5 cellular contexts compared by ENCODE assay signal in genomic region chr4:183152232-183152631, GRCh38. TPM values are rescaled to one million over a fixed set of nuclear protein-coding genes. Genes with fewer than 3 reads are reported as not detected.
DNase-seq lines count a peak whose midpoint lies in the region; ATAC-seq, FAIRE-seq and TF ChIP-seq lines count a peak whose summit lies in the region.
"Not testable (repeated sequence)": the region's sequence is repeated elsewhere in the genome, so short reads cannot be mapped to it uniquely, and the experiment has no call there.

No MANE protein-coding gene starts in this region.

- not testable (repeated sequence) for H3K9me1 ChIP-seq in K562 (ENCODE audit: control insufficient read depth, insufficient read depth, low read length)

- H3K9ac ChIP-seq in K562 (ENCODE audit: insufficient read depth in 1 of 2, low read depth in 2 of 2, low read length in 2 of 2); HepG2 (ENCODE audit: insufficient read depth, low read depth, low read length); trophoblast cell (ENCODE audit: low read length): not testable (repeated sequence)

- H4K12ac ChIP-seq in trophoblast cell (ENCODE audit: low read depth, low read length), result not testable (repeated sequence)

- not testable (repeated sequence) for H3K4me2 ChIP-seq in K562 (ENCODE audit: insufficient read depth, low read length); HepG2 (ENCODE audit: low read depth, low read length); trophoblast cell (ENCODE audit: low read length)

- H3K14ac ChIP-seq in trophoblast cell (ENCODE audit: low read length), result not testable (repeated sequence)

- in situ Hi-C loops in K562 (cut with MboI); HepG2 (cut with HindIII; ENCODE audit: extremely low pct_ligation_motif_present, low pct_unique_long_range_greater_than_20kb): not testable (repeated sequence)

- H3K4ac ChIP-seq in trophoblast cell (ENCODE audit: low read depth, low read length), result peak overlapping the region; percentile 64

- not testable (repeated sequence) for H3K27me3 ChIP-seq in K562 (ENCODE audit: control insufficient read depth in 2 of 2, insufficient read depth in 2 of 2, low read length in 2 of 2); HepG2 (ENCODE audit: control insufficient read depth in 1 of 2, insufficient read depth in 2 of 2, low read length in 2 of 2); trophoblast cell (ENCODE audit: insufficient read depth, low read length)

- not testable (repeated sequence) for ATAC-seq in WTC11, K562, HepG2

- not testable (repeated sequence) for H3K27ac ChIP-seq in K562 (ENCODE audit: extremely low read depth, low read depth, low read length); HepG2 (ENCODE audit: extremely low read length, insufficient read depth, low read length); trophoblast cell (ENCODE audit: low read depth, low read length)

- not testable (repeated sequence) for H3K18ac ChIP-seq in trophoblast cell (ENCODE audit: low read length)

- H2BK12ac ChIP-seq in trophoblast cell (ENCODE audit: low read length), result not testable (repeated sequence)

- not testable (repeated sequence) for H3K4me1 ChIP-seq in K562 (replicated peaks in 1 of 2; ENCODE audit: control insufficient read depth in 2 of 2, insufficient read depth in 2 of 2, low read length in 2 of 2); trophoblast cell (ENCODE audit: control insufficient read depth in 1 of 2, insufficient read depth in 2 of 2, low read length in 2 of 2)
- peaks cover 78% of the 10 kb centered on the region for H3K4me1 ChIP-seq in HepG2 (ENCODE audit: insufficient read depth, low read length)

- POLR2A ChIA-PET in WTC11 (lab: Charles Lee), result not testable (repeated sequence)
- POLR2A ChIA-PET in K562 (lab: Yijun Ruan, JAX) (interaction anchor here (1.7 kb wide), 1 partner anchor 31 kb away, joined by 3 read pairs; no protein-coding TSS in a partner anchor), HepG2 (lab: Yijun Ruan, JAX) (interaction anchor here (1.8 kb wide), 1 partner anchor 72 kb away, joined by 3 read pairs; no protein-coding TSS in a partner anchor)

- not testable (repeated sequence) for H3K4me3 ChIP-seq in K562; HepG2 (replicated peaks in 1 of 3; ENCODE audit: insufficient read depth in 1 of 3, low read depth in 2 of 3, low read length in 3 of 3); trophoblast cell (ENCODE audit: low read depth, low read length)

- not testable (repeated sequence) for H3K4me3 Mint-ChIP-seq in WTC11; activated CD4-positive, alpha-beta T cell treated with anti-CD3 and anti-CD28 coated beads, Interleukin-2, amount 10 ng/mL, durations not matched to agents 24 days and 14 days

- H4K91ac ChIP-seq in trophoblast cell (ENCODE audit: low read depth, low read length), result not testable (repeated sequence)

- not testable (repeated sequence) for H2BK5ac ChIP-seq in trophoblast cell (ENCODE audit: low read depth, low read length, poor library complexity)

- intact Hi-C loops in activated CD4-positive, alpha-beta T cell treated with anti-CD3 and anti-CD28 coated beads, Interleukin-2, amount 10 ng/mL, durations not matched to agents 24 days and 14 days (cut with micrococcal nuclease); K562 (cut with micrococcal nuclease): not testable (repeated sequence)
- intact Hi-C loops in HepG2 (cut with micrococcal nuclease; ENCODE audit: unreplicated experiment), result loop anchor here (5.0 kb wide), 2 partner anchors 40 to 110 kb away; no protein-coding TSS in a partner anchor

- TF ChIP-seq RAD21 in K562 (CRISPR knock-in tag; conservative IDR thresholded peaks at IDR 0.05 in 1 of 2, IDR thresholded peaks at IDR 0.05 in 1 of 2); HepG2 (CRISPR knock-in tag; IDR thresholded peaks at IDR 0.05): not testable (repeated sequence)

- not testable (repeated sequence) for H3K36me3 ChIP-seq in K562 (ENCODE audit: control insufficient read depth, insufficient read depth, low read length); HepG2 (replicated peaks in 1 of 2; ENCODE audit: control insufficient read depth in 1 of 2, insufficient read depth in 2 of 2, low read length in 2 of 2); trophoblast cell (ENCODE audit: control insufficient read depth in 1 of 2, insufficient read depth in 2 of 2, low read length in 2 of 2)

- H2BK120ac ChIP-seq in trophoblast cell (ENCODE audit: insufficient read depth, low read length, poor library complexity), result not testable (repeated sequence)

- not testable (repeated sequence) for FAIRE-seq in K562 (lab: Jason Lieb, UNC); HepG2 (lab: Jason Lieb, UNC)

- WGBS in K562 (ENCODE audit: insufficient coverage, low coverage, missing lambda C conversion rate), result 76% methylated on average over 2 of the region's 4 CpGs
- WGBS in HepG2 (ENCODE audit: low lambda C conversion rate), result over 99% methylated on average over 4 of the region's 4 CpGs
- whole genome bisulfite sequencing in trophoblast cell (ENCODE audit: extremely low coverage, insufficient coverage, insufficient read length), result no CpG with 5 or more reads among the region's 4 CpGs

- not testable (repeated sequence) for BruUV-seq in K562 (replicated peaks; lab: Mats Ljungman, UMichigan); HepG2 (replicated peaks; lab: Mats Ljungman, UMichigan)

- DNase-seq in WTC11 (ENCODE audit: low spot score); K562 (ENCODE audit: extremely low read depth in 1 of 4, low spot score in 3 of 4); HepG2 (ENCODE audit: low spot score); trophoblast cell: not testable (repeated sequence)
- DNase-seq in activated CD4-positive, alpha-beta T cell treated with anti-CD3 and anti-CD28 coated beads, Interleukin-2, amount 10 ng/mL, durations not matched to agents 24 days and 14 days, result peak; percentile 8

- H3K9me3 Mint-ChIP-seq in WTC11; activated CD4-positive, alpha-beta T cell treated with anti-CD3 and anti-CD28 coated beads, Interleukin-2, amount 10 ng/mL, durations not matched to agents 24 days and 14 days: not testable (repeated sequence)

- CTCF ChIA-PET in WTC11 (lab: Charles Lee); K562 (lab: Yijun Ruan, JAX; ENCODE audit: low intra/inter-chr PET ratio); HepG2 (lab: Yijun Ruan, JAX; ENCODE audit: low intra/inter-chr PET ratio, low total read pairs): not testable (repeated sequence)

- H3K9me3 ChIP-seq in K562 (replicated peaks; ENCODE audit: control insufficient read depth, insufficient read depth, low read depth, low read length); HepG2 (ENCODE audit: low read length); trophoblast cell (ENCODE audit: insufficient read depth, low read depth, low read length): not testable (repeated sequence)

- H3K36me3 Mint-ChIP-seq in WTC11; activated CD4-positive, alpha-beta T cell treated with anti-CD3 and anti-CD28 coated beads, Interleukin-2, amount 10 ng/mL, durations not matched to agents 24 days and 14 days (ENCODE audit: low read depth): not testable (repeated sequence)

- H3K4me1 Mint-ChIP-seq in WTC11, result peaks cover 39% of the 10 kb centered on the region
- H3K4me1 Mint-ChIP-seq in activated CD4-positive, alpha-beta T cell treated with anti-CD3 and anti-CD28 coated beads, Interleukin-2, amount 10 ng/mL, durations not matched to agents 24 days and 14 days, result not testable (repeated sequence)

- H4K20me1 ChIP-seq in K562 (replicated peaks; ENCODE audit: control insufficient read depth, insufficient read depth, low read length), result not testable (repeated sequence)
- H4K20me1 ChIP-seq in HepG2 (ENCODE audit: insufficient read depth, low read length), result peaks cover 48% of the 10 kb centered on the region

- not testable (repeated sequence) for H4K8ac ChIP-seq in trophoblast cell (ENCODE audit: low read depth, low read length)

- TF ChIP-seq CTCF in WTC11 (IDR thresholded peaks at IDR 0.05); K562 (IDR thresholded peaks at IDR 0.05 in 2 of 3, conservative IDR thresholded peaks at IDR 0.05 in 1 of 3; ENCODE audit: insufficient read depth in 2 of 3, low read depth in 1 of 3, low read length in 3 of 3); HepG2 (CRISPR knock-in tag; IDR thresholded peaks at IDR 0.05): not testable (repeated sequence)

- H3K79me1 ChIP-seq in trophoblast cell (ENCODE audit: low read length), result not testable (repeated sequence)

- not testable (repeated sequence) for H3K27ac Mint-ChIP-seq in WTC11; activated CD4-positive, alpha-beta T cell treated with anti-CD3 and anti-CD28 coated beads, Interleukin-2, amount 10 ng/mL, durations not matched to agents 24 days and 14 days

- TF ChIP-seq EP300 in K562 (IDR thresholded peaks at IDR 0.05; ENCODE audit: low read length); HepG2 (IDR thresholded peaks at IDR 0.05; ENCODE audit: low read depth in 2 of 2, low read length in 2 of 2); HepG2 (CRISPR knock-in tag; IDR thresholded peaks at IDR 0.05; ENCODE audit: borderline replicate concordance): not testable (repeated sequence)

- not testable (repeated sequence) for H3K27me3 Mint-ChIP-seq in WTC11 (ENCODE audit: low read depth); activated CD4-positive, alpha-beta T cell treated with anti-CD3 and anti-CD28 coated beads, Interleukin-2, amount 10 ng/mL, durations not matched to agents 24 days and 14 days

- not testable (repeated sequence) for H3K23ac ChIP-seq in trophoblast cell (ENCODE audit: low read length)

- H3K79me2 ChIP-seq in K562 (ENCODE audit: control insufficient read depth, insufficient read depth, low read length); trophoblast cell (ENCODE audit: control insufficient read depth, insufficient read depth, low read length, poor library complexity): not testable (repeated sequence)
- peaks cover 80% of the 10 kb centered on the region for H3K79me2 ChIP-seq in HepG2 (ENCODE audit: insufficient read depth, low read length)

- TF ChIP-seq POLR2A in K562 (conservative IDR thresholded peaks at IDR 0.05); HepG2 (IDR thresholded peaks at IDR 0.05; ENCODE audit: insufficient read depth in 1 of 2, low read depth in 2 of 2, low read length in 2 of 2): not testable (repeated sequence)

- H2AK5ac ChIP-seq in trophoblast cell (ENCODE audit: low read length), result not testable (repeated sequence)

- H2AFZ ChIP-seq in K562 (ENCODE audit: low read depth, low read length); HepG2 (ENCODE audit: low read length); trophoblast cell (ENCODE audit: insufficient read depth, low read length, poor library complexity): not testable (repeated sequence)

RNA-seq across cellular contexts. Expression of gene WWC2, which starts 53.2 kb away (rescaled TPM):
- total RNA-seq in WTC11 (2021) (126 to 133 TPM (median 133 TPM) in 3 replicates), K562 (2014; rRNA removed) (19.3 and 21.1 TPM in 2 replicates), K562 (2014; rRNA removed; fragmentation: Illumina TruSeq; extraction: Trizol) (21.6 and 25.9 TPM in 2 replicates), K562 (2015; rRNA removed; fragmentation: Illumina TruSeq; extraction: Trizol) (23.8 and 25.5 TPM in 2 replicates), K562 (2021) (36.8 and 39.4 TPM in 2 replicates), HepG2 (2016; rRNA removed; fragmentation: Illumina TruSeq; extraction: Trizol) (40.0 and 44.6 TPM in 2 replicates)
- 0.40 and 0.45 TPM in 2 replicates for total RNA-seq in activated CD4-positive, alpha-beta T cell treated with anti-CD3 and anti-CD28 coated beads, Interleukin-2, amount 10 ng/mL, durations not matched to agents 24 days and 14 days
- 4.6 and 29.4 TPM in 2 replicates for total RNA-seq in K562 (2011; cell fraction: chromatin; rRNA removed; ENCODE audit: low replicate concordance)
- total RNA-seq in K562 (2011; cell fraction: nucleolus; rRNA removed), result 2.0 and 3.8 TPM in 2 replicates
- total RNA-seq in K562 (2011; cell fraction: nucleoplasm; rRNA removed), result 9.3 and 9.9 TPM in 2 replicates
- polyA plus RNA-seq in K562 (2011; rRNA removed) (3.7 and 11.8 TPM in 2 replicates), K562 (2014; fragmentation: Illumina TruSeq; extraction: Trizol) (18.9 and 19.6 TPM in 2 replicates), K562 (2014; fragmentation: Nextera tagmentation; extraction: Ambion mirVana) (1 to 10 TPM; 3.9 to 5.6 TPM), K562 (2014; rRNA removed) (13.1 and 13.6 TPM in 2 replicates), HepG2 (2011; rRNA removed) (39.9 and 50.1 TPM in 2 replicates)
- 1.2 and 6.5 TPM in 2 replicates for polyA plus RNA-seq in K562 (2011; cell fraction: cytosol; rRNA removed)
- polyA plus RNA-seq in K562 (2011; cell fraction: nucleus; rRNA removed), result 5.6 and 25.8 TPM in 2 replicates
- polyA plus RNA-seq in K562 (2012), result 11.4 and 14.0 TPM in 2 replicates
- 5.0 and 26.1 TPM in 2 replicates for polyA minus RNA-seq in K562 (2011; rRNA and poly(A)+ RNA removed)
- 2.3 and 15.6 TPM in 2 replicates for polyA minus RNA-seq in K562 (2011; cell fraction: cytosol; rRNA and poly(A)+ RNA removed)
- polyA minus RNA-seq in K562 (2011; cell fraction: nucleus; rRNA and poly(A)+ RNA removed), result 5.1 and 31.1 TPM in 2 replicates
- 9.4 and 9.9 TPM in 2 replicates for total RNA-seq in HepG2 (2016; cell fraction: cytosol; rRNA removed; fragmentation: Illumina TruSeq; extraction: Trizol; ENCODE audit: low read depth)
- total RNA-seq in HepG2 (2016; cell fraction: insoluble cytoplasmic fraction; rRNA removed; fragmentation: Illumina TruSeq; extraction: Trizol), result 39.3 and 44.7 TPM in 2 replicates
- total RNA-seq in HepG2 (2016; cell fraction: membrane; rRNA removed; fragmentation: Illumina TruSeq; extraction: Trizol), result 20.4 and 25.6 TPM in 2 replicates
- 53.6 and 60.5 TPM in 2 replicates for total RNA-seq in HepG2 (2016; cell fraction: nucleus; rRNA removed; fragmentation: Illumina TruSeq; extraction: Trizol)
- polyA plus RNA-seq in HepG2 (2011; cell fraction: cytosol; rRNA removed), result 28.1 and 30.9 TPM in 2 replicates
- polyA plus RNA-seq in HepG2 (2011; cell fraction: nucleus; rRNA removed), result 89.9 and 101 TPM in 2 replicates
- polyA plus RNA-seq in HepG2 (2012), result 43.9 and 54.9 TPM in 2 replicates
- 0.82 and 1.0 TPM in 2 replicates for polyA plus RNA-seq in HepG2 (2016; cell fraction: cytosol; fragmentation: Illumina TruSeq; extraction: Trizol; ENCODE audit: low read depth)
- 26.2 and 27.1 TPM in 2 replicates for polyA plus RNA-seq in HepG2 (2016; cell fraction: insoluble cytoplasmic fraction; fragmentation: Illumina TruSeq; extraction: Trizol; ENCODE audit: low read depth)
- polyA plus RNA-seq in HepG2 (2016; cell fraction: membrane; fragmentation: Illumina TruSeq; extraction: Trizol; ENCODE audit: low read depth), result 5.2 and 6.2 TPM in 2 replicates
- polyA plus RNA-seq in HepG2 (2016; cell fraction: nucleus; fragmentation: Illumina TruSeq; extraction: Trizol; ENCODE audit: insufficient read depth, low read depth), result 41.4 and 50.5 TPM in 2 replicates
- polyA minus RNA-seq in HepG2 (2011; rRNA and poly(A)+ RNA removed; ENCODE audit: low replicate concordance), result 11.7 and 43.0 TPM in 2 replicates
- polyA minus RNA-seq in HepG2 (2011; cell fraction: cytosol; rRNA and poly(A)+ RNA removed), result 33.9 and 36.8 TPM in 2 replicates
- 200 and 232 TPM in 2 replicates for polyA minus RNA-seq in HepG2 (2011; cell fraction: nucleus; rRNA and poly(A)+ RNA removed)
- 21.6 and 22.7 TPM in 2 replicates for polyA plus RNA-seq in trophoblast cell (2013)
